14 cellular contexts compared by ENCODE assay signal in the genomic region with DNA sequence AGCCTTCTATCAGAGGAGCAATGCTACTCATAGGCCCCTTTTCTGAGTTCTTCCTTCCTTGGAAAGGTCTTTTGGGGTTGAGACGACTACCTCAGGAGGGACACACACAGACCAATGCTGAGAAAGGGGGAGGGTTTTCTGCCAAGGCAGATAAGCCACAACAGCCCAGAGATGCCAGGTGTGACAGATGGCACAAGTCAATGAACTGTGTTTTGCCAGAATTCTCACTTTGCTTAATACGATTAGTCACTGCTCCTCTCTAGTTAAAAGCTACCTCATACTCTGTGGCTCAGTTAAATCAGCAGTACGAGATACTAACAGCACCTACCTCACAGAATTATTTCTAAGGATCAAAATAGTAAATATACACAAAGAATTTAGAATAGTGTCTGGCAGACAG. TPM values are rescaled to one million over a fixed set of nuclear protein-coding genes. Genes with fewer than 3 reads are reported as not detected.
DNase-seq lines count a peak whose midpoint lies in the region; ATAC-seq, FAIRE-seq and TF ChIP-seq lines count a peak whose summit lies in the region.
"Had no signal": no experiment of that assay in that cellular context is flagged by ENCODE, and none has a peak within 500 bp of the region (broad histone marks: within the 10 kb centered on the region; RNA-seq: fewer than 3 reads in every experiment).

No MANE protein-coding gene starts in this region.

- peaks cover 25 to 76% (median 50%) of the 10 kb centered on the region in 4 donors for H3K4me1 ChIP-seq in stomach

- no peaks in the 10 kb centered on the region for H3K27me3 ChIP-seq in WERI-Rb-1 (ENCODE audit: insufficient read depth, low read depth, severe bottlenecking)
- no peaks in the 10 kb centered on the region for H3K27me3 ChIP-seq in stomach
- H3K27me3 ChIP-seq: upper lobe of left lung had no signal

- H3K9me3 Mint-ChIP-seq in activated T-cell treated with anti-CD3 and anti-CD28 coated beads, Interleukin-2, amount 50 U/mL, for 72 hours: no peaks in the 10 kb centered on the region

- H3K36me3 ChIP-seq in WERI-Rb-1 (peaks cover 91% of the 10 kb centered on the region), stomach (peaks cover 13 to 58% (median 53%) of the 10 kb centered on the region in 4 donors)

- TF ChIP-seq CTCF in WERI-Rb-1 (IDR thresholded peaks at IDR 0.05; ENCODE audit: low read depth, low read length): no peak
- TF ChIP-seq CTCF in stomach (IDR thresholded peaks at IDR 0.05): no peak

- TF ChIP-seq POLR2A in stomach (IDR thresholded peaks at IDR 0.05): no peak

- H3K36me3 Mint-ChIP-seq in activated T-cell treated with anti-CD3 and anti-CD28 coated beads, Interleukin-2, amount 50 U/mL, for 72 hours (ENCODE audit: insufficient read depth in 2 of 2): peaks cover 5 to 16% of the 10 kb centered on the region in 2 donors

- H3K9me3 ChIP-seq in WERI-Rb-1 (ENCODE audit: severe bottlenecking) (no peaks in the 10 kb centered on the region), stomach (no peaks in the 10 kb centered on the region)
- H3K9me3 ChIP-seq: upper lobe of left lung had no signal

- H3K4me3 ChIP-seq in WERI-Rb-1 (ENCODE audit: low read depth, low read length) (peak overlapping the region; percentile 9; the same call in 1 of the 2 replicates), stomach (no peak overlapping the region)
- H3K4me3 ChIP-seq: upper lobe of left lung had no signal

- ATAC-seq in activated T-cell treated with anti-CD3 and anti-CD28 coated beads, Interleukin-2, amount 50 U/mL, for 72 hours (replicated peaks in 1 of 2): peak in 1 of 2 donors; percentile 50
- no peak for ATAC-seq in Right ventricle myocardium superior (ENCODE audit: poor library complexity)

- H3K4me3 Mint-ChIP-seq in activated T-cell treated with anti-CD3 and anti-CD28 coated beads, Interleukin-2, amount 50 U/mL, for 72 hours: no peak overlapping the region

- H3K27me3 Mint-ChIP-seq in activated T-cell treated with anti-CD3 and anti-CD28 coated beads, Interleukin-2, amount 50 U/mL, for 72 hours (ENCODE audit: low read depth): no peaks in the 10 kb centered on the region

- H3K4me1 Mint-ChIP-seq in activated T-cell treated with anti-CD3 and anti-CD28 coated beads, Interleukin-2, amount 50 U/mL, for 72 hours (ENCODE audit: low read depth): peaks cover 44% of the 10 kb centered on the region

- H3K27ac ChIP-seq in WERI-Rb-1 (peak overlapping the region; percentile 68), stomach (peak overlapping the region; percentile 52 to 70 (median 59))

- peak; percentile 99 for FAIRE-seq in islet of Langerhans (lab: Jason Lieb, UNC)
- FAIRE-seq: G401.6 had no signal

- 31 to 59% (median 34%) methylated on average over 3 of the region's 3 CpGs for WGBS in stomach, 5 donors

- no peak for TF ChIP-seq EP300 in stomach (IDR thresholded peaks at IDR 0.05)

- H3K27ac Mint-ChIP-seq in activated T-cell treated with anti-CD3 and anti-CD28 coated beads, Interleukin-2, amount 50 U/mL, for 72 hours: peak overlapping the region; percentile 18

- intact Hi-C loops in stomach (cut with DNase I; ENCODE audit: low total_unique reads): no loop called here
- intact Hi-C loops in Right ventricle myocardium superior (cut with DNase I): no loop called here

- no peak for DNase-seq in activated T-cell treated with anti-CD3 and anti-CD28 coated beads, Interleukin-2, amount 50 U/mL, for 72 hours
- DNase-seq in activated T-cell treated with anti-CD3 and anti-CD28 coated beads for 4 hours (no peak), WERI-Rb-1 (peak; percentile 70), stomach (no peak), HuH-7 (ENCODE audit: low spot score) (no peak), Right ventricle myocardium superior (no peak), COR-L47 (lab: John Stamatoyannopoulos, UW) (no peak)
- DNase-seq: activated CD4-positive, alpha-beta T cell treated with anti-CD3 and anti-CD28 coated beads, Interleukin-2, amount 50 U/mL, for 1 hour; effector memory CD4-positive, alpha-beta T cell; NCI-H1092 treated with DMSO at 0.1 percent for 48 hours; SW 1271; upper lobe of left lung had no signal

RNA-seq across cellular contexts. Expression of a gene that starts 8.0 kb away (rescaled TPM):
- 10 to 100 TPM; 74.8 to 84.2 TPM for total RNA-seq in activated T-cell treated with anti-CD3 and anti-CD28 coated beads, Interleukin-2, amount 50 U/mL, for 72 hours
- total RNA-seq in stomach (10 to 100 TPM in 4 of 5 donors, 1 to 10 TPM in 1; 9.3 to 71.8 (median 25.0) TPM), Right ventricle myocardium superior (39.1 TPM)
- 10 to 100 TPM; 35.0 to 65.8 (median 52.3) TPM for polyA plus RNA-seq in stomach
